8 cellular contexts compared by ENCODE assay signal in the genomic region with DNA sequence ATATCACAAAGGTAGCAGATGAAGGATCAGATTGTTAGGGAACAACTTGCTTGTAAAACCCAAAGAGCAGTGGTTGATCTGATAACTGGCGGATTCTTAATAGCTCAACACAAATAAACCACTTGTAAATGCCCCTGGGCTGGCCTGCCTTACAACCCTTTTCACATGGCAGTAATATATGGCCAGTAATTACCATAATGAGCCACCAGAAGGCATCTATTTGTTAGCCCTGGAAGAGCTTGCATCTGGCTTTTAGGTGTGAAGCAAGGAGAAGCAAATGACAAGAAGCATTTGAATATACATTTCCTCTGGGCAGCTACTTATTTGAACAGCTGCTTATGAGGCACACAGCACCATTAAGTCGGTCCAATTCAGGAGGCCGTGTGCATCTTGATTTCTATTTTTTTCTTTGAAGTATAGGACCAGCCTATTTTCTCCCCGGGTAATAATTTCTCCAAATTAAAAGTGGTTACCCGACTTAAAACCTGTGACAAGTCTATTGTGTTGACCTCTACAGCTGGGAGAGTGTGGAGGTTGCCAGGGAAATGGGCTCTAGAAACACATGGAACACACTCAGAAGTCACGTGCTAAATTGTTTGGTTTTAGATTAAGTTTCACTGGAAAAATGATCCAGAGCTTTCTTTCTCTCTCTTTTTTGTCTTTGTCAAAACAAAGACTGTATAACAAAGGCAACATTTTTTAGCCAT.
A peak's percentile ranks its signal among the peaks of the same experiment; 100 is the strongest.
DNase-seq lines count a peak whose midpoint lies in the region; ATAC-seq and TF ChIP-seq lines count a peak whose summit lies in the region.
"Had no signal": no experiment of that assay in that cellular context is flagged by ENCODE, and none has a peak within 500 bp of the region (broad histone marks: within the 10 kb centered on the region; RNA-seq: fewer than 3 reads in every experiment).

No MANE protein-coding gene starts in this region.

- DNase-seq in HT-29 (ENCODE audit: low spot score) (peak; percentile 69), NCI-H2227 (lab: John Stamatoyannopoulos, UW; ENCODE audit: unreplicated experiment) (peak; percentile 97), cardiac fibroblast (ENCODE audit: low read depth in 2 of 2) (peak; percentile 2), smooth muscle cell (lab: John Stamatoyannopoulos, UW; ENCODE audit: unreplicated experiment) (no peak), tibial artery (no peak), GF-D8 (lab: John Stamatoyannopoulos, UW) (no peak)
- no peak for DNase-seq in stimulated activated effector memory CD8-positive, alpha-beta T cell treated with anti-CD3 and anti-CD28 coated beads, Interleukin-12 subunit alpha, Interleukin-12 subunit beta, amount 100 ng/mL, for 72 hours (ENCODE audit: low spot score in 2 of 2)

- no peaks in the 10 kb centered on the region for H3K79me2 ChIP-seq in smooth muscle cell (ENCODE audit: low read depth)

- ATAC-seq in stimulated activated effector memory CD8-positive, alpha-beta T cell treated with anti-CD3 and anti-CD28 coated beads, Interleukin-12 subunit alpha, Interleukin-12 subunit beta, amount 100 ng/mL, for 72 hours, result no peak

- no peaks in the 10 kb centered on the region for H3F3A ChIP-seq in smooth muscle cell (ENCODE audit: low read depth)

- H3K27me3 ChIP-seq in smooth muscle cell (ENCODE audit: low read depth) (peaks cover 100% of the 10 kb centered on the region), tibial artery (no peaks in the 10 kb centered on the region)

- H3K4me1 ChIP-seq in smooth muscle cell (ENCODE audit: low read depth) (peaks cover 42% of the 10 kb centered on the region), tibial artery (no peaks in the 10 kb centered on the region)

- H3K27ac ChIP-seq in smooth muscle cell (ENCODE audit: low read depth), result no peak overlapping the region
- no peak overlapping the region for H3K27ac ChIP-seq in tibial artery

- intact Hi-C loops in tibial artery (cut with DNase I; ENCODE audit: low total_unique reads), result no loop called here

- H2AFZ ChIP-seq in smooth muscle cell (ENCODE audit: low read depth), result no peak overlapping the region

- H3K36me3 Mint-ChIP-seq in stimulated activated effector memory CD8-positive, alpha-beta T cell treated with anti-CD3 and anti-CD28 coated beads, Interleukin-12 subunit alpha, Interleukin-12 subunit beta, amount 100 ng/mL, for 72 hours, result no peaks in the 10 kb centered on the region
- H3K36me3 Mint-ChIP-seq: activated naive CD8-positive, alpha-beta T cell had no signal

- no peak overlapping the region for H3K9ac ChIP-seq in smooth muscle cell (ENCODE audit: low read depth)

- H3K27ac Mint-ChIP-seq in stimulated activated effector memory CD8-positive, alpha-beta T cell treated with anti-CD3 and anti-CD28 coated beads, Interleukin-12 subunit alpha, Interleukin-12 subunit beta, amount 100 ng/mL, for 72 hours, result no peak overlapping the region
- H3K27ac Mint-ChIP-seq: activated naive CD8-positive, alpha-beta T cell had no signal

- H3K4me3 ChIP-seq in cardiac fibroblast (replicated peaks in 1 of 2; ENCODE audit: low read depth in 2 of 2, low read length in 2 of 2), result no peak overlapping the region
- H3K4me3 ChIP-seq in smooth muscle cell, result no peak overlapping the region
- no peak overlapping the region for H3K4me3 ChIP-seq in tibial artery

- H3K36me3 ChIP-seq in smooth muscle cell (ENCODE audit: low read depth) (no peaks in the 10 kb centered on the region), tibial artery (no peaks in the 10 kb centered on the region)

- H4K20me1 ChIP-seq in smooth muscle cell (ENCODE audit: low read depth), result no peaks in the 10 kb centered on the region

- no peak overlapping the region for H3K4me2 ChIP-seq in smooth muscle cell

- WGBS in smooth muscle cell (ENCODE audit: low lambda C conversion rate), result 29% methylated on average over 6 of the region's 6 CpGs

- H3K4me1 Mint-ChIP-seq in stimulated activated effector memory CD8-positive, alpha-beta T cell treated with anti-CD3 and anti-CD28 coated beads, Interleukin-12 subunit alpha, Interleukin-12 subunit beta, amount 100 ng/mL, for 72 hours, result no peaks in the 10 kb centered on the region

- H3K9me3 ChIP-seq in smooth muscle cell (replicated peaks; ENCODE audit: low read depth) (no peaks in the 10 kb centered on the region), tibial artery (no peaks in the 10 kb centered on the region)

- no peak overlapping the region for H3K4me3 Mint-ChIP-seq in stimulated activated effector memory CD8-positive, alpha-beta T cell treated with anti-CD3 and anti-CD28 coated beads, Interleukin-12 subunit alpha, Interleukin-12 subunit beta, amount 100 ng/mL, for 72 hours
- H3K4me3 Mint-ChIP-seq: activated naive CD8-positive, alpha-beta T cell had no signal

- no peaks in the 10 kb centered on the region for H3K9me3 Mint-ChIP-seq in stimulated activated effector memory CD8-positive, alpha-beta T cell treated with anti-CD3 and anti-CD28 coated beads, Interleukin-12 subunit alpha, Interleukin-12 subunit beta, amount 100 ng/mL, for 72 hours

- TF ChIP-seq CTCF in cardiac fibroblast (IDR thresholded peaks at IDR 0.05; ENCODE audit: low read depth, low read length) (no peak), smooth muscle cell (IDR thresholded peaks at IDR 0.05; ENCODE audit: borderline replicate concordance, insufficient read depth, poor library complexity, severe bottlenecking) (peak; percentile 30), tibial artery (IDR thresholded peaks at IDR 0.05) (no peak)

Comparison
In these comparisons a context has a peak if more than half of its experiments do, and no peak if none do; other contexts are left out.
1. DNase-seq: peak in HT-29 (single experiment), NCI-H2227 (single experiment) and cardiac fibroblast (2 of 2); none in smooth muscle cell (single experiment), tibial artery (0 of 2), stimulated activated effector memory CD8-positive, alpha-beta T cell treated with anti-CD3 and anti-CD28 coated beads, Interleukin-12 subunit alpha, Interleukin-12 subunit beta, amount 100 ng/mL, for 72 hours (0 of 2) and GF-D8 (single experiment).